ENCODE assay signal across 7 cellular contexts in genomic region chr7:99437946-99438572, GRCh38. TPM values are rescaled to one million over a fixed set of nuclear protein-coding genes. Genes with fewer than 3 reads are reported as not detected.
DNase-seq lines count a peak whose midpoint lies in the region; ATAC-seq and TF ChIP-seq lines count a peak whose summit lies in the region.

No MANE protein-coding gene starts in this region.

- peaks cover 12% of the 10 kb centered on the region for H4K20me1 ChIP-seq in osteoblast (ENCODE audit: insufficient read depth, low read length)

- H3K36me3 ChIP-seq in H7 (replicated peaks; ENCODE audit: control insufficient read depth, insufficient read depth, low read length) (peaks cover 21% of the 10 kb centered on the region), Peyer's patch (peaks cover 0 to 22% (median 0%) of the 10 kb centered on the region in 3 donors), esophagus (ENCODE audit: control insufficient read depth in 2 of 2, insufficient read depth in 2 of 2, low read length in 1 of 2) (peaks cover 4 to 6% of the 10 kb centered on the region in 2 donors), osteoblast (ENCODE audit: insufficient read depth, low read length) (peaks cover 15% of the 10 kb centered on the region)

- TF ChIP-seq CTCF in Peyer's patch (IDR thresholded peaks at IDR 0.05), result no peak
- TF ChIP-seq CTCF in osteoblast (IDR thresholded peaks at IDR 0.05; ENCODE audit: extremely low read depth, low read depth, low read length), result no peak

- H2AFZ ChIP-seq in osteoblast (ENCODE audit: low read length), result peak overlapping the region; percentile 95

- H3K27me3 ChIP-seq in H7 (ENCODE audit: control insufficient read depth, insufficient read depth, low read length) (no peaks in the 10 kb centered on the region), Peyer's patch (no peaks in the 10 kb centered on the region), esophagus (ENCODE audit: control insufficient read depth in 1 of 2, insufficient read depth in 2 of 2, low read length in 2 of 2) (no peaks in the 10 kb centered on the region), osteoblast (ENCODE audit: insufficient read depth, low read length) (no peaks in the 10 kb centered on the region)

- peaks cover 3 to 22% (median 13%) of the 10 kb centered on the region in 4 donors for H3K4me1 ChIP-seq in Peyer's patch
- H3K4me1 ChIP-seq in esophagus (ENCODE audit: control insufficient read depth in 2 of 2, insufficient read depth in 2 of 2, low read length in 1 of 2), result peaks cover 5 to 18% of the 10 kb centered on the region in 2 donors
- peaks cover 23% of the 10 kb centered on the region for H3K4me1 ChIP-seq in osteoblast (ENCODE audit: insufficient read depth, low read length)

- no peak for ATAC-seq in HG02938 (IDR thresholded peaks at IDR 0.05; ENCODE audit: unreplicated experiment)

- H3K4me2 ChIP-seq in osteoblast (ENCODE audit: insufficient read depth, low read length), result peak overlapping the region; percentile 85

- H3K79me2 ChIP-seq in osteoblast (ENCODE audit: insufficient read depth, low read length), result peaks cover 55% of the 10 kb centered on the region

- H3K9me3 ChIP-seq in Peyer's patch (no peaks in the 10 kb centered on the region), esophagus (ENCODE audit: control insufficient read depth in 2 of 2, insufficient read depth in 1 of 2, low read depth in 1 of 2, low read length in 1 of 2) (no peaks in the 10 kb centered on the region), osteoblast (ENCODE audit: low read depth, low read length) (no peaks in the 10 kb centered on the region)

- DNase-seq in H7 (no peak), Peyer's patch (peak in 1 of 3 donors; percentile 58), osteoblast (ENCODE audit: insufficient read length, low spot score, missing footprints) (peak; percentile 62), HUDEP-2 (lab: John Stamatoyannopoulos, UW; ENCODE audit: unreplicated experiment in 76 of 76) (no peak), GOT3 (lab: John Stamatoyannopoulos, UW) (no peak)

- H3K27ac ChIP-seq in Peyer's patch (peak overlapping the region; percentile 75 to 92 (median 84)), esophagus (ENCODE audit: low read depth in 2 of 2, low read length in 1 of 2) (peak overlapping the region; percentile 85 to 86), osteoblast (ENCODE audit: low read depth, low read length) (peak overlapping the region; percentile 69)

- no peak for TF ChIP-seq POLR2A in Peyer's patch (IDR thresholded peaks at IDR 0.05)

- WGBS in esophagus, 2 donors, result 15 to 18% methylated on average over 19 to 20 of the region's 20 CpGs

- peak overlapping the region; percentile 100 for H3K4me3 ChIP-seq in H7 (ENCODE audit: insufficient read depth, low read depth, low read length)
- peak overlapping the region; percentile 65 to 92 (median 86) for H3K4me3 ChIP-seq in Peyer's patch
- peak overlapping the region; percentile 90 to 98 for H3K4me3 ChIP-seq in esophagus (ENCODE audit: low read depth in 1 of 2, low read length in 2 of 2)
- peak overlapping the region; percentile 97 for H3K4me3 ChIP-seq in osteoblast (ENCODE audit: insufficient read depth, low read length)

RNA-seq across cellular contexts. Expression of gene PTCD1, which starts 0.5 kb away (rescaled TPM):
- 11.2 and 13.3 TPM in 2 replicates for total RNA-seq in H7 (2014; rRNA removed; shearing (Covaris generic))
- total RNA-seq in Peyer's patch (1 to 10 TPM; 8.3 to 9.1 (median 8.6) TPM), osteoblast (5.3 and 7.6 TPM in 2 replicates)
- 1 to 10 TPM; 3.2 to 3.6 TPM for polyA plus RNA-seq in esophagus

RNA-seq across cellular contexts. Expression of gene CPSF4, which starts 0.7 kb away (rescaled TPM):
- total RNA-seq in H7 (2014; rRNA removed; shearing (Covaris generic)), result 93.5 and 95.1 TPM in 2 replicates
- total RNA-seq in Peyer's patch (10 to 100 TPM; 21.4 to 42.2 (median 35.5) TPM), osteoblast (80.2 and 101 TPM in 2 replicates)
- polyA plus RNA-seq in esophagus, result 10 to 100 TPM; 22.5 to 24.3 TPM

RNA-seq across cellular contexts. Expression of gene ATP5MF, which starts 27.9 kb away (rescaled TPM):
- total RNA-seq in H7 (2014; rRNA removed; shearing (Covaris generic)), result 668 and 694 TPM in 2 replicates
- total RNA-seq in Peyer's patch (100 to 1,000 TPM; 352 to 597 (median 546) TPM), osteoblast (330 and 342 TPM in 2 replicates)
- 1,000 to 10,000 TPM; 1,217 to 1,445 TPM for polyA plus RNA-seq in esophagus

RNA-seq across cellular contexts. Expression of gene BUD31, which starts 29.3 kb away (rescaled TPM):
- 74.9 and 78.9 TPM in 2 replicates for total RNA-seq in H7 (2014; rRNA removed; shearing (Covaris generic))
- total RNA-seq in Peyer's patch, result 10 to 100 TPM; 44.7 to 82.0 (median 58.4) TPM
- polyA plus RNA-seq in esophagus, result 100 to 1,000 TPM in 1 of 2 donors, 10 to 100 TPM in 1; 93.8 to 100 TPM
- 122 and 124 TPM in 2 replicates for total RNA-seq in osteoblast

RNA-seq across cellular contexts. Expression of gene PDAP1, which starts 29.7 kb away (rescaled TPM):
- 62.3 and 66.4 TPM in 2 replicates for total RNA-seq in H7 (2014; rRNA removed; shearing (Covaris generic))
- total RNA-seq in Peyer's patch (10 to 100 TPM; 32.4 to 52.0 (median 40.6) TPM), osteoblast (33.0 and 33.7 TPM in 2 replicates)
- polyA plus RNA-seq in esophagus, result 100 to 1,000 TPM; 110 to 182 TPM
